In genomic region chr15:62896380-62896866, GRCh38 we compare ENCODE assay signal across 12 cellular contexts.
DNase-seq lines count a peak whose midpoint lies in the region; TF ChIP-seq lines count a peak whose summit lies in the region.
"Had no signal": no experiment of that assay in that cellular context is flagged by ENCODE, and none has a peak within 500 bp of the region (broad histone marks: within the 10 kb centered on the region; RNA-seq: fewer than 3 reads in every experiment).

No MANE protein-coding gene starts in this region.

- H3K4me3 ChIP-seq in esophagus muscularis mucosa (no peak overlapping the region), trophoblast cell (ENCODE audit: low read depth, low read length) (no peak overlapping the region)
- H3K4me3 ChIP-seq: mucosa of descending colon had no signal

- DNase-seq in Daoy (ENCODE audit: low read depth) (peak; percentile 74), RWPE1 (ENCODE audit: low spot score) (peak; percentile 79), esophagus muscularis mucosa (ENCODE audit: extremely low spot score) (no peak), trophoblast cell (peak; percentile 80 to 98), epidermal melanocyte (ENCODE audit: insufficient read length, low spot score) (no peak), head of caudate nucleus (no peak), anterior cingulate cortex (lab: John Stamatoyannopoulos, UW) (no peak), MV-4-11 (lab: John Stamatoyannopoulos, UW) (no peak)
- DNase-seq: activated B cell treated with CpG ODN at 0.5 μM for 24 hours; CD8-positive, alpha-beta memory T cell; erythroblast had no signal

- peak overlapping the region; percentile 100 for H2AFZ ChIP-seq in trophoblast cell (ENCODE audit: insufficient read depth, low read length, poor library complexity)

- WGBS in esophagus muscularis mucosa = 92% methylated on average over 3 of the region's 3 CpGs
- no CpG with 5 or more reads among the region's 3 CpGs for WGBS in trophoblast cell (ENCODE audit: extremely low coverage, insufficient coverage, insufficient read length)

- H4K12ac ChIP-seq in trophoblast cell (ENCODE audit: low read depth, low read length) = peak overlapping the region; percentile 96

- H4K8ac ChIP-seq in trophoblast cell (ENCODE audit: low read depth, low read length) = peak overlapping the region; percentile 100

- no peaks in the 10 kb centered on the region for H3K9me3 ChIP-seq in esophagus muscularis mucosa
- H3K9me3 ChIP-seq in trophoblast cell (ENCODE audit: insufficient read depth, low read depth, low read length) = no peaks in the 10 kb centered on the region
- H3K9me3 ChIP-seq: mucosa of descending colon had no signal

- TF ChIP-seq EP300 in esophagus muscularis mucosa (IDR thresholded peaks at IDR 0.05) = no peak

- peak overlapping the region; percentile 100 for H2BK5ac ChIP-seq in trophoblast cell (ENCODE audit: low read depth, low read length, poor library complexity)

- H3K23ac ChIP-seq in trophoblast cell (ENCODE audit: low read length) = no peak overlapping the region

- H3K4ac ChIP-seq in trophoblast cell (ENCODE audit: low read depth, low read length) = peak overlapping the region; percentile 100

- peak overlapping the region; percentile 100 for H3K18ac ChIP-seq in trophoblast cell (ENCODE audit: low read length)

- H3K4me1 ChIP-seq in esophagus muscularis mucosa (peaks cover 58 to 75% (median 71%) of the 10 kb centered on the region in 4 donors), trophoblast cell (ENCODE audit: control insufficient read depth in 1 of 2, insufficient read depth in 2 of 2, low read length in 2 of 2) (peaks cover 24 to 33% of the 10 kb centered on the region in 2 experiments)

- H3K27me3 ChIP-seq in esophagus muscularis mucosa (no peaks in the 10 kb centered on the region), trophoblast cell (ENCODE audit: insufficient read depth, low read length) (no peaks in the 10 kb centered on the region)

- H3K14ac ChIP-seq in trophoblast cell (ENCODE audit: low read length) = peak overlapping the region; percentile 100

- CTCF ChIA-PET in RWPE1 (lab: Yijun Ruan, JAX) = interaction anchor here (0.5 to 1.5 kb wide), 2 partner anchors 151 to 212 kb away, joined by 4 to 7 read pairs; no protein-coding TSS in a partner anchor

- peak overlapping the region; percentile 100 for H2BK12ac ChIP-seq in trophoblast cell (ENCODE audit: low read length)

- intact Hi-C loops in esophagus muscularis mucosa (cut with DNase I) = no loop called here
- intact Hi-C loops in head of caudate nucleus (cut with DNase I) = no loop called here

- no peak for TF ChIP-seq CTCF in RWPE1 (conservative IDR thresholded peaks at IDR 0.05; ENCODE audit: low read depth)
- TF ChIP-seq CTCF in esophagus muscularis mucosa (IDR thresholded peaks at IDR 0.05) = no peak

- H3K36me3 ChIP-seq in esophagus muscularis mucosa (no peaks in the 10 kb centered on the region), trophoblast cell (ENCODE audit: control insufficient read depth in 1 of 2, insufficient read depth in 2 of 2, low read length in 2 of 2) (no peaks in the 10 kb centered on the region)

- peak overlapping the region; percentile 7 for H3K4me2 ChIP-seq in trophoblast cell (ENCODE audit: low read length)

- peaks cover 28% of the 10 kb centered on the region for H3K79me2 ChIP-seq in trophoblast cell (ENCODE audit: control insufficient read depth, insufficient read depth, low read length, poor library complexity)

- TF ChIP-seq POLR2A in esophagus muscularis mucosa (IDR thresholded peaks at IDR 0.05; ENCODE audit: low read depth) = no peak

- H3K27ac ChIP-seq in RWPE1 (peak overlapping the region; percentile 93), esophagus muscularis mucosa (replicated peaks in 1 of 4) (peak overlapping the region; percentile 92 to 95 (median 94)), trophoblast cell (ENCODE audit: low read depth, low read length) (peak overlapping the region; percentile 100)

- H2BK120ac ChIP-seq in trophoblast cell (ENCODE audit: insufficient read depth, low read length, poor library complexity) = peak overlapping the region; percentile 100

- peak overlapping the region; percentile 100 for H4K91ac ChIP-seq in trophoblast cell (ENCODE audit: low read depth, low read length)

- peaks cover 71% of the 10 kb centered on the region for H3K79me1 ChIP-seq in trophoblast cell (ENCODE audit: low read length)

- peak overlapping the region; percentile 100 for H2AK5ac ChIP-seq in trophoblast cell (ENCODE audit: low read length)

- H3K9ac ChIP-seq in trophoblast cell (ENCODE audit: low read length) = peak overlapping the region; percentile 91

- POLR2A ChIA-PET in RWPE1 (lab: Yijun Ruan, JAX; ENCODE audit: low non-redundant PET) = no interaction called here

Comparison
In these comparisons a context has a peak if more than half of its experiments do, and no peak if none do; other contexts are left out.
1. DNase-seq: peak in Daoy (single experiment), RWPE1 (single experiment) and trophoblast cell (2 of 2); none in esophagus muscularis mucosa (single experiment), epidermal melanocyte (single experiment), head of caudate nucleus (0 of 42), anterior cingulate cortex (0 of 58) and MV-4-11 (single experiment).
2. Peak in every context shown above with its lines, with median percentiles within 50 percentile points of each other: H3K27ac ChIP-seq.